ENCODE assay signal across 17 cellular contexts in genomic region chr12:91998316-91998715, GRCh38.
DNase-seq lines count a peak whose midpoint lies in the region; ATAC-seq, FAIRE-seq and TF ChIP-seq lines count a peak whose summit lies in the region.
"Had no signal": no experiment of that assay in that cellular context is flagged by ENCODE, and none has a peak within 500 bp of the region (broad histone marks: within the 10 kb centered on the region; RNA-seq: fewer than 3 reads in every experiment).

No MANE protein-coding gene starts in this region.

- H2AFZ ChIP-seq in OCI-LY3 (ENCODE audit: low read depth, low read length) (0 out of 2 replicates have a peak overlapping the region, but pooled peaks have one; percentile 1), K562 (ENCODE audit: low read depth, low read length) (no peak overlapping the region)

- FAIRE-seq in K562 (lab: Jason Lieb, UNC): no peak
- FAIRE-seq: G401.6 had no signal

- H3K4me3 ChIP-seq in OCI-LY3 (ENCODE audit: low read length) (peak overlapping the region; percentile 22), K562 (no peak overlapping the region)

- H3K4me2 ChIP-seq in OCI-LY3 (ENCODE audit: low read length) (peak overlapping the region; percentile 49), K562 (ENCODE audit: insufficient read depth, low read length) (no peak overlapping the region)

- no peak for TF ChIP-seq RAD21 in K562 (CRISPR knock-in tag; conservative IDR thresholded peaks at IDR 0.05 in 1 of 2, IDR thresholded peaks at IDR 0.05 in 1 of 2)

- H3K9me1 ChIP-seq in K562 (ENCODE audit: control insufficient read depth, insufficient read depth, low read length): no peaks in the 10 kb centered on the region

- DNase-seq in activated naive CD4-positive, alpha-beta T cell treated with anti-CD3 and anti-CD28 coated beads for 36 hours: no peak
- no peak for DNase-seq in K562 (ENCODE audit: extremely low read depth in 1 of 4, low spot score in 3 of 4)
- DNase-seq in mucosa of gallbladder (ENCODE audit: low spot score): no peak
- no peak for DNase-seq in GF-D8 (lab: John Stamatoyannopoulos, UW)
- DNase-seq: C1 segment of cervical spinal cord; Calu3; CD4-positive, alpha-beta T cell; DMS79; EL; GOT3; H9; IMR-90 had no signal

- H4K20me1 ChIP-seq in OCI-LY3 (ENCODE audit: insufficient read depth, low read length): no peaks in the 10 kb centered on the region
- no peaks in the 10 kb centered on the region for H4K20me1 ChIP-seq in K562 (replicated peaks; ENCODE audit: control insufficient read depth, insufficient read depth, low read length)

- in situ Hi-C loops in K562 (cut with MboI): no loop called here

- BruUV-seq in K562 (replicated peaks; lab: Mats Ljungman, UMichigan): no TSS peak

- CTCF ChIA-PET in activated naive CD4-positive, alpha-beta T cell treated with anti-CD3 and anti-CD28 coated beads for 36 hours (lab: Charles Lee): no interaction called here
- CTCF ChIA-PET in K562 (lab: Yijun Ruan, JAX; ENCODE audit: low intra/inter-chr PET ratio): no interaction called here

- H3K4me3 Mint-ChIP-seq in activated naive CD4-positive, alpha-beta T cell treated with anti-CD3 and anti-CD28 coated beads, Interleukin-2, amount 50 U/mL, for 24 hours: no peak overlapping the region
- no peak overlapping the region for H3K4me3 Mint-ChIP-seq in activated naive CD4-positive, alpha-beta T cell treated with anti-CD3 and anti-CD28 coated beads for 36 hours
- H3K4me3 Mint-ChIP-seq: B cell; CD4-positive, alpha-beta T cell; H9 had no signal

- peaks cover 27% of the 10 kb centered on the region for H3K9me3 Mint-ChIP-seq in activated naive CD4-positive, alpha-beta T cell treated with anti-CD3 and anti-CD28 coated beads, Interleukin-2, amount 50 U/mL, for 24 hours
- peaks cover 21% of the 10 kb centered on the region for H3K9me3 Mint-ChIP-seq in activated naive CD4-positive, alpha-beta T cell treated with anti-CD3 and anti-CD28 coated beads for 36 hours

- intact Hi-C loops in activated naive CD4-positive, alpha-beta T cell treated with anti-CD3 and anti-CD28 coated beads for 36 hours (cut with micrococcal nuclease): loop anchor here (2.0 to 5.0 kb wide), 2 partner anchors 34 to 48 kb away; no protein-coding TSS in a partner anchor
- intact Hi-C loops in K562 (cut with micrococcal nuclease): no loop called here

- POLR2A ChIA-PET in K562 (lab: Yijun Ruan, JAX): no interaction called here

- H3K27me3 Mint-ChIP-seq in activated naive CD4-positive, alpha-beta T cell treated with anti-CD3 and anti-CD28 coated beads, Interleukin-2, amount 50 U/mL, for 24 hours: no peaks in the 10 kb centered on the region
- H3K27me3 Mint-ChIP-seq in activated naive CD4-positive, alpha-beta T cell treated with anti-CD3 and anti-CD28 coated beads for 36 hours (ENCODE audit: low read depth): no peaks in the 10 kb centered on the region
- H3K27me3 Mint-ChIP-seq: B cell; CD4-positive, alpha-beta T cell had no signal

- H3K27me3 ChIP-seq in OCI-LY3 (ENCODE audit: low read depth, low read length) (no peaks in the 10 kb centered on the region), K562 (ENCODE audit: control insufficient read depth in 2 of 2, insufficient read depth in 2 of 2, low read length in 2 of 2) (no peaks in the 10 kb centered on the region)

- H3K4me1 Mint-ChIP-seq in activated naive CD4-positive, alpha-beta T cell treated with anti-CD3 and anti-CD28 coated beads, Interleukin-2, amount 50 U/mL, for 24 hours: peaks cover 72% of the 10 kb centered on the region
- H3K4me1 Mint-ChIP-seq in activated naive CD4-positive, alpha-beta T cell treated with anti-CD3 and anti-CD28 coated beads for 36 hours (ENCODE audit: low read depth): peaks cover 50% of the 10 kb centered on the region

- no peak for ATAC-seq in K562
- ATAC-seq in GM18505 (IDR thresholded peaks at IDR 0.05; ENCODE audit: unreplicated experiment): no peak

- TF ChIP-seq CTCF in OCI-LY3 (IDR thresholded peaks at IDR 0.05; ENCODE audit: low read depth, low read length): no peak
- no peak for TF ChIP-seq CTCF in K562 (IDR thresholded peaks at IDR 0.05 in 2 of 3, conservative IDR thresholded peaks at IDR 0.05 in 1 of 3; ENCODE audit: insufficient read depth in 2 of 3, low read depth in 1 of 3, low read length in 3 of 3)

- TF ChIP-seq EP300 in K562 (IDR thresholded peaks at IDR 0.05; ENCODE audit: low read length): no peak

- H3K9me3 ChIP-seq in OCI-LY3 (ENCODE audit: insufficient read depth, low read length): 0 out of 2 replicates have a peak, but pooled peaks cover 5% of the 10 kb centered on the region
- H3K9me3 ChIP-seq in K562 (replicated peaks; ENCODE audit: control insufficient read depth, insufficient read depth, low read depth, low read length): peaks cover 10% of the 10 kb centered on the region; the same call in 1 of the 2 replicates

- TF ChIP-seq POLR2A in K562 (conservative IDR thresholded peaks at IDR 0.05) (no peak), GM18505 (IDR thresholded peaks at IDR 0.05; ENCODE audit: borderline replicate concordance, extremely low read depth, insufficient read depth, insufficient read length) (no peak)

- 75% methylated on average over 2 of the region's 2 CpGs for WGBS in K562 (ENCODE audit: insufficient coverage, low coverage, missing lambda C conversion rate)

- no peaks in the 10 kb centered on the region for H3K79me2 ChIP-seq in OCI-LY3 (ENCODE audit: low read length)
- no peaks in the 10 kb centered on the region for H3K79me2 ChIP-seq in K562 (ENCODE audit: control insufficient read depth, insufficient read depth, low read length)

- peak overlapping the region; percentile 33 for H3K27ac Mint-ChIP-seq in activated naive CD4-positive, alpha-beta T cell treated with anti-CD3 and anti-CD28 coated beads, Interleukin-2, amount 50 U/mL, for 24 hours
- no peak overlapping the region for H3K27ac Mint-ChIP-seq in activated naive CD4-positive, alpha-beta T cell treated with anti-CD3 and anti-CD28 coated beads for 36 hours
- H3K27ac Mint-ChIP-seq: B cell; CD4-positive, alpha-beta T cell; H9 had no signal

- no peaks in the 10 kb centered on the region for H3K36me3 ChIP-seq in OCI-LY3 (replicated peaks; ENCODE audit: low read depth, low read length)
- no peaks in the 10 kb centered on the region for H3K36me3 ChIP-seq in K562 (ENCODE audit: control insufficient read depth, insufficient read depth, low read length)

- H3K27ac ChIP-seq in OCI-LY3 (ENCODE audit: low read length): peak overlapping the region; percentile 35
- H3K27ac ChIP-seq in K562 (ENCODE audit: extremely low read depth, low read depth, low read length): no peak overlapping the region

- peaks cover 32% of the 10 kb centered on the region for H3K36me3 Mint-ChIP-seq in activated naive CD4-positive, alpha-beta T cell treated with anti-CD3 and anti-CD28 coated beads, Interleukin-2, amount 50 U/mL, for 24 hours
- peaks cover 28% of the 10 kb centered on the region for H3K36me3 Mint-ChIP-seq in activated naive CD4-positive, alpha-beta T cell treated with anti-CD3 and anti-CD28 coated beads for 36 hours (ENCODE audit: low read depth)

- no peak overlapping the region for H3K9ac ChIP-seq in OCI-LY3 (ENCODE audit: low read length)
- no peak overlapping the region for H3K9ac ChIP-seq in K562 (ENCODE audit: insufficient read depth in 1 of 2, low read depth in 2 of 2, low read length in 2 of 2)

- H3K4me1 ChIP-seq in OCI-LY3 (ENCODE audit: low read length): peaks cover 15% of the 10 kb centered on the region
- peaks cover 0 to 23% of the 10 kb centered on the region in 2 experiments; a peak in 4 of 5 replicates for H3K4me1 ChIP-seq in K562 (replicated peaks in 1 of 2; ENCODE audit: control insufficient read depth in 2 of 2, insufficient read depth in 2 of 2, low read length in 2 of 2)

TF ChIP-seq in K562, 482 proteins besides CTCF, POLR2A, EP300 and RAD21:
- no peak for TF ChIP-seq HDAC1 (IDR thresholded peaks at IDR 0.05)
- peak; percentile 61; the same call in 1 of the 2 replicates for TF ChIP-seq ZNF324 (CRISPR knock-in tag; IDR thresholded peaks at IDR 0.05)
- no peak for TF ChIP-seq GABPA (tag; conservative IDR thresholded peaks at IDR 0.05; ENCODE audit: low read depth)
